ENCODE assay signal across 2 cellular contexts in the genomic region with DNA sequence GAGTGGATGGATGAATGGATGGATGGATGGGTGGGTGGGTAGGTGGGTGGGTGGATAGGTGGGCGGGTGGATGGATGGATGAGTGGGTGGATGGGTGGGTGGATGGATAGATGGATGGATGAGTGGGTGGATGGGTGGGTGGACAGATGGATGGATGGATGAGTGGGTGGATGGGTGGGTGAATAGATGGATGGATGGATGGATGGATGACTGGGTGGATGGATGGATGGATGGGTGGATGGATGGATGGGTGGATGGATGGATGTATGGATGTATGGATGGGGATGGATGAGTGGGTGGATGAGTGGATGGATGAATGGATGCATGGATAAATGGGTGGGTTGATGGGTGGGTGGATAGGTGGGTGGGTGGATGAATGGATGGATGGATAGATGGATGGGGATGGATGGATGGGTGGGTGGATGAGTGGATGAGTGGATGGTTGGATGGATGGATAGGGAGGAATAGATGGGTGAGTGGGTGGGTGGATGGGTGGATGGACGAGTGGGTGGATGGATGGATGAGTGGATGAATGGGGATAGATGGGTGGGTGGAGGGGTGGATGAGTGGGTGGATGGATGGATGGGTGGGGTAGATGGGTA.
TF ChIP-seq lines count a peak whose summit lies in the region.

No MANE protein-coding gene starts in this region.

TF ChIP-seq in IMR-90, 13 proteins besides CTCF, POLR2A, EP300 and RAD21:
- TF ChIP-seq, protein P1, sequence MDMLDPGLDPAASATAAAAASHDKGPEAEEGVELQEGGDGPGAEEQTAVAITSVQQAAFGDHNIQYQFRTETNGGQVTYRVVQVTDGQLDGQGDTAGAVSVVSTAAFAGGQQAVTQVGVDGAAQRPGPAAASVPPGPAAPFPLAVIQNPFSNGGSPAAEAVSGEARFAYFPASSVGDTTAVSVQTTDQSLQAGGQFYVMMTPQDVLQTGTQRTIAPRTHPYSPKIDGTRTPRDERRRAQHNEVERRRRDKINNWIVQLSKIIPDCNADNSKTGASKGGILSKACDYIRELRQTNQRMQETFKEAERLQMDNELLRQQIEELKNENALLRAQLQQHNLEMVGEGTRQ (IDR thresholded peaks at IDR 0.05; ENCODE audit: low read depth, low read length): no peak
- TF ChIP-seq SMC3 (IDR thresholded peaks at IDR 0.05; ENCODE audit: low read depth, low read length) (no peak), RCOR1 (IDR thresholded peaks at IDR 0.05; ENCODE audit: insufficient replicate concordance, low read length) (no peak), BHLHE40 (IDR thresholded peaks at IDR 0.05; ENCODE audit: low read depth, low read length) (no peak), CEBPB (IDR thresholded peaks at IDR 0.05; ENCODE audit: low read depth, low read length) (no peak), MXI1 (IDR thresholded peaks at IDR 0.05; ENCODE audit: borderline replicate concordance, low read depth, low read length) (no peak), RFX5 (IDR thresholded peaks at IDR 0.05; ENCODE audit: low read depth, low read length) (no peak), FOS (IDR thresholded peaks at IDR 0.05; ENCODE audit: low read depth, low read length) (no peak)

TF ChIP-seq in K562, 482 proteins besides CTCF, POLR2A, EP300 and RAD21:
- TF ChIP-seq, protein P2, sequence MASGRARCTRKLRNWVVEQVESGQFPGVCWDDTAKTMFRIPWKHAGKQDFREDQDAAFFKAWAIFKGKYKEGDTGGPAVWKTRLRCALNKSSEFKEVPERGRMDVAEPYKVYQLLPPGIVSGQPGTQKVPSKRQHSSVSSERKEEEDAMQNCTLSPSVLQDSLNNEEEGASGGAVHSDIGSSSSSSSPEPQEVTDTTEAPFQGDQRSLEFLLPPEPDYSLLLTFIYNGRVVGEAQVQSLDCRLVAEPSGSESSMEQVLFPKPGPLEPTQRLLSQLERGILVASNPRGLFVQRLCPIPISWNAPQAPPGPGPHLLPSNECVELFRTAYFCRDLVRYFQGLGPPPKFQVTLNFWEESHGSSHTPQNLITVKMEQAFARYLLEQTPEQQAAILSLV (tag; IDR thresholded peaks at IDR 0.05): no peak
- TF ChIP-seq NFE2 (IDR thresholded peaks at IDR 0.05; ENCODE audit: low read depth) (no peak), EGR1 (conservative IDR thresholded peaks at IDR 0.05) (peak; percentile 83), ESRRA (IDR thresholded peaks at IDR 0.05; ENCODE audit: borderline replicate concordance, low read depth) (no peak), ZBTB7A (IDR thresholded peaks at IDR 0.05; ENCODE audit: borderline replicate concordance, control insufficient read depth, low read depth, low read length) (no peak), CEBPB (tag; IDR thresholded peaks at IDR 0.05) (no peak), SMARCB1 (IDR thresholded peaks at IDR 0.05; ENCODE audit: insufficient read length, low read depth) (no peak), CBX2 (IDR thresholded peaks at IDR 0.05; ENCODE audit: insufficient read depth, low read length, poor library complexity, severe bottlenecking) (no peak), ZNF197 (CRISPR knock-in tag; IDR thresholded peaks at IDR 0.05; ENCODE audit: low read depth) (no peak), SIN3A (IDR thresholded peaks at IDR 0.05; ENCODE audit: borderline replicate concordance in 2 of 2, control insufficient read depth in 1 of 2, low read depth in 2 of 2, low read length in 2 of 2) (no peak), RBM39 (optimal IDR thresholded peaks at IDR 0.05; ENCODE audit: low read depth, low read length) (no peak), YY1 (IDR thresholded peaks at IDR 0.05; ENCODE audit: borderline replicate concordance in 1 of 3, control insufficient read depth in 1 of 3, extremely low read depth in 1 of 3, insufficient read depth in 3 of 3, insufficient read length in 1 of 3, insufficient replicate concordance in 2 of 3, low read depth in 1 of 3, low read length in 2 of 3) (no peak), HDAC1 (IDR thresholded peaks at IDR 0.05) (0 out of 4 replicates have a peak, but pooled peaks of 1 of the 2 experiments have one; percentile 18)
